In genomic region chr2:58866040-58866439, GRCh38 we compare ENCODE assay signal across 14 cellular contexts.
A peak's percentile ranks its signal among the peaks of the same experiment; 100 is the strongest.
DNase-seq lines count a peak whose midpoint lies in the region; ATAC-seq lines count a peak whose summit lies in the region.
"Had no signal": no experiment of that assay in that cellular context is flagged by ENCODE, and none has a peak within 500 bp of the region (broad histone marks: within the 10 kb centered on the region; RNA-seq: fewer than 3 reads in every experiment).

No MANE protein-coding gene starts in this region.

- no peak overlapping the region for H3K27ac ChIP-seq in iPS-20b (ENCODE audit: low read length)
- H3K27ac ChIP-seq: 22Rv1, prostate gland, suprapubic skin had no signal

- H3K36me3 ChIP-seq in iPS-20b (ENCODE audit: insufficient read depth, low read depth, low read length): no peaks in the 10 kb centered on the region
- H3K36me3 ChIP-seq: prostate gland, suprapubic skin had no signal

- ATAC-seq in HG02571 (IDR thresholded peaks at IDR 0.05; ENCODE audit: unreplicated experiment) (peak; percentile 38), HG02610 (IDR thresholded peaks at IDR 0.05; ENCODE audit: unreplicated experiment) (no peak)

- peaks cover 19% of the 10 kb centered on the region for H3K4me1 ChIP-seq in iPS-20b (ENCODE audit: insufficient read depth, low read length)
- H3K4me1 ChIP-seq: prostate gland, suprapubic skin had no signal

- no peak overlapping the region for H3K9ac ChIP-seq in iPS-20b (ENCODE audit: low read depth, low read length)

- H3K9me3 ChIP-seq in iPS-20b (ENCODE audit: insufficient read depth, low read depth, low read length): no peaks in the 10 kb centered on the region
- H3K9me3 ChIP-seq: prostate gland, suprapubic skin had no signal

- H3K4me3 ChIP-seq in iPS-20b (ENCODE audit: low read length): peak overlapping the region; percentile 28; the same call in 1 of the 2 replicates
- H3K4me3 ChIP-seq: prostate gland, suprapubic skin had no signal

- peaks cover 13% of the 10 kb centered on the region; the same call in 1 of the 2 replicates for H3K27me3 ChIP-seq in iPS-20b (ENCODE audit: insufficient read depth, low read length)
- H3K27me3 ChIP-seq: suprapubic skin had no signal

- DNase-seq in NCI-H1417 (lab: John Stamatoyannopoulos, UW): peak; percentile 20 to 82 (median 58)
- no peak for DNase-seq in NCI-H1417 treated with DMSO at 0.1 percent for 48 hours (lab: John Stamatoyannopoulos, UW)
- peak; percentile 73 for DNase-seq in NCI-H2107 treated with DMSO at 0.1 percent for 48 hours (lab: John Stamatoyannopoulos, UW; ENCODE audit: unreplicated experiment)
- no peak for DNase-seq in C1 segment of cervical spinal cord (lab: John Stamatoyannopoulos, UW)
- no peak for DNase-seq in LoVo (ENCODE audit: low spot score)
- DNase-seq: activated B cell treated with CpG ODN at 0.5 μM for 24 hours, NCI-H1436 treated with DMSO at 0.1 percent for 48 hours, SHP77 treated with DMSO at 0.1 percent for 48 hours had no signal

Comparison
In these comparisons a context has a peak if more than half of its experiments do, and no peak if none do; other contexts are left out.
1. DNase-seq: peak in NCI-H1417 (3 of 3) and NCI-H2107 treated with DMSO at 0.1 percent for 48 hours (single experiment); none in NCI-H1417 treated with DMSO at 0.1 percent for 48 hours (single experiment), C1 segment of cervical spinal cord (0 of 14) and LoVo (single experiment).